8 cellular contexts compared by ENCODE assay signal in the genomic region with DNA sequence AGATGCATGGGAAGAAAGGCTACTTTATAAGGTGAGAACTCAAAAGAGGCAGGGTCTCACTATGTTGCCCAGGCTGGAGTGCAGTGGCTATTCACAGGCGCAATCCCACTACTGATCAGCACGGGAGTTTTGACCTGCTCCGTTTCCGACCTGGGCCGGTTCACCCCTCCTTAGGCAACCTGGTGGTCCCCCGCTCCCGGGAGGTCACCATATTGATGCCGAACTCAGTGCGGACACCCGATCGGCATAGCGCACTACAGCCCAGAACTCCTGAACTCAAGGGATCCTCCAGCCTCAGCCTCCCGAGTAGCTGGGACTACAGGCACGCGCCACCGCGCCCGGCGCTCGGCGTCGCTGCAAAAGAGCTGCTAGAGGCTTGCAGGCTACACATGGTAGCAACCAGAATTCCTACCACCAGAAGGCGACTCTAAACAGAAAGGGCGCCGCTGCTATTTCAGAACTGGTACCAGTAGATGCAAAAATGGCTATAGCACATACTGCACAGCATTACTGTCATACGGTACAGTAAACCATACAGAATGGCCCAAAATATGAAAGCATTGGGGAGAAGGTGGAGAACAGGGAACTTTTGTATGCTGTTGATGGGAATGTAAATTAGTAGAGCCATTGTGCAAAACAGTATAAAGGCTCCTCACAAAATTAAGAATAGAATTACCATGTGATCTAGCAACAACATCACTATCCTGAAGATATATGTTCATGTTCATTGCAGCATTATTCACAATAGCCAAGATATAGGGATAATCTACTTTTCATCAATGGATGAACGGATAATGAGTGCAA. TPM values are rescaled to one million over a fixed set of nuclear protein-coding genes. Genes with fewer than 3 reads are reported as not detected.
DNase-seq lines count a peak whose midpoint lies in the region; ATAC-seq and TF ChIP-seq lines count a peak whose summit lies in the region.

No MANE protein-coding gene starts in this region.

- ATAC-seq in GM21825 (IDR thresholded peaks at IDR 0.05; ENCODE audit: unreplicated experiment) (peak; percentile 38), WTC11 (peak; percentile 72), GM21360 (IDR thresholded peaks at IDR 0.05; ENCODE audit: unreplicated experiment) (no peak)

- peaks cover 37% of the 10 kb centered on the region for H3K4me1 ChIP-seq in CD4-positive, alpha-beta memory T cell (ENCODE audit: insufficient read depth, low read length)

- POLR2A ChIA-PET in CD4-positive, alpha-beta memory T cell (lab: Charles Lee; ENCODE audit: partially characterized antibody): interaction anchor here (0.6 to 7.0 kb wide), 23 partner anchors 11 to 678 kb away, joined by 3 to 245 read pairs (median 6); partner anchors contain the start of genes ARF6, DNAAF2, MGAT2 and RPL36AL
- POLR2A ChIA-PET in WTC11 (lab: Charles Lee): interaction anchor here (1.0 kb wide), 1 partner anchor 9 kb away, joined by 9 read pairs; no protein-coding TSS in a partner anchor

- H3K27me3 ChIP-seq in CD4-positive, alpha-beta memory T cell (ENCODE audit: insufficient read depth, low read length): no peaks in the 10 kb centered on the region

- intact Hi-C loops in CD4-positive, alpha-beta memory T cell (cut with micrococcal nuclease): loop anchor here (1.0 to 5.0 kb wide), 9 partner anchors 9 to 679 kb away; partner anchors contain the start of genes DMAC2L, DNAAF2, KLHDC1 and KLHDC2

- peak overlapping the region; percentile 91 to 98 (median 96) for H3K4me3 Mint-ChIP-seq in CD4-positive, alpha-beta memory T cell
- peak overlapping the region; percentile 95 for H3K4me3 Mint-ChIP-seq in WTC11

- H3K36me3 Mint-ChIP-seq in CD4-positive, alpha-beta memory T cell: peaks cover 15 to 30% of the 10 kb centered on the region in 2 donors
- peaks cover 23% of the 10 kb centered on the region for H3K36me3 Mint-ChIP-seq in WTC11

- H3K36me3 ChIP-seq in CD4-positive, alpha-beta memory T cell (ENCODE audit: insufficient read depth, low read length): peaks cover 4% of the 10 kb centered on the region

- H3K9me3 Mint-ChIP-seq in CD4-positive, alpha-beta memory T cell: no peaks in the 10 kb centered on the region
- H3K9me3 Mint-ChIP-seq in WTC11: no peaks in the 10 kb centered on the region

- TF ChIP-seq CTCF in WTC11 (IDR thresholded peaks at IDR 0.05) (peak; percentile 49), cardiac fibroblast (IDR thresholded peaks at IDR 0.05; ENCODE audit: low read depth, low read length) (peak; percentile 82)

- H3K27ac Mint-ChIP-seq in CD4-positive, alpha-beta memory T cell: peak overlapping the region; percentile 61 to 99 (median 97)
- H3K27ac Mint-ChIP-seq in WTC11: no peak overlapping the region; the same call in 1 of the 2 replicates

- H3K27ac ChIP-seq in CD4-positive, alpha-beta memory T cell (ENCODE audit: low read depth, low read length): peak overlapping the region; percentile 76

- CTCF ChIA-PET in CD4-positive, alpha-beta memory T cell (lab: Charles Lee; ENCODE audit: partially characterized antibody): interaction anchor here (0.7 to 13.1 kb wide), 28 partner anchors 11 to 941 kb away, joined by 3 to 277 read pairs (median 5); partner anchors contain the start of genes MAP4K5, RPS29 and VCPKMT
- CTCF ChIA-PET in WTC11 (lab: Charles Lee): interaction anchor here (0.6 to 2.7 kb wide), 14 partner anchors 8 to 458 kb away, joined by 3 to 86 read pairs (median 4); partner anchors contain the start of genes DMAC2L, DNAAF2, L2HGDH and MGAT2

- H3K4me1 Mint-ChIP-seq in CD4-positive, alpha-beta memory T cell: peaks cover 21 to 53% (median 37%) of the 10 kb centered on the region in 4 donors
- peaks cover 10% of the 10 kb centered on the region for H3K4me1 Mint-ChIP-seq in WTC11

- no peaks in the 10 kb centered on the region for H3K9me3 ChIP-seq in CD4-positive, alpha-beta memory T cell (ENCODE audit: control insufficient read depth in 1 of 2, low read length in 2 of 2)

- peak; percentile 69 to 82 (median 75) for DNase-seq in CD4-positive, alpha-beta memory T cell
- peak; percentile 84 for DNase-seq in NCI-H2196 (lab: John Stamatoyannopoulos, UW; ENCODE audit: unreplicated experiment)
- peak; percentile 80 for DNase-seq in WTC11 (ENCODE audit: low spot score)
- DNase-seq in cardiac fibroblast (ENCODE audit: low read depth in 2 of 2): peak; percentile 90 to 91
- DNase-seq in kidney glomerular epithelial cell (lab: John Stamatoyannopoulos, UW): peak; percentile 54
- DNase-seq in stimulated activated CD4-positive, alpha-beta T cell treated with anti-CD3 and anti-CD28 coated beads, Interleukin-12 subunit alpha, Interleukin-12 subunit beta, amount 100 ng/mL, for 48 hours (ENCODE audit: low read depth in 2 of 3, low spot score in 1 of 3): peak; percentile 65 to 66 (median 65)

- peak overlapping the region in 1 of 2 donors; percentile 83 for H3K4me3 ChIP-seq in CD4-positive, alpha-beta memory T cell (ENCODE audit: low read length in 2 of 2)
- H3K4me3 ChIP-seq in cardiac fibroblast (replicated peaks in 1 of 2; ENCODE audit: low read depth in 2 of 2, low read length in 2 of 2): peak overlapping the region in 1 of 2 donors; percentile 4

- H3K27me3 Mint-ChIP-seq in CD4-positive, alpha-beta memory T cell: no peaks in the 10 kb centered on the region
- H3K27me3 Mint-ChIP-seq in WTC11 (ENCODE audit: low read depth): no peaks in the 10 kb centered on the region

TF ChIP-seq in WTC11, 78 proteins besides CTCF, POLR2A, EP300 and RAD21 (continues in another document):
- TF ChIP-seq FOXK1 (CRISPR knock-in tag; IDR thresholded peaks at IDR 0.05) (0 out of 2 replicates have a peak, but pooled peaks have one; percentile 27), TEAD4 (CRISPR knock-in tag; IDR thresholded peaks at IDR 0.05) (peak; percentile 99), GABPB1 (CRISPR knock-in tag; IDR thresholded peaks at IDR 0.05) (0 out of 2 replicates have a peak, but pooled peaks have one; percentile 42), GTF2I (CRISPR knock-in tag; conservative IDR thresholded peaks at IDR 0.05) (peak; percentile 94), ZNF121 (CRISPR knock-in tag; IDR thresholded peaks at IDR 0.05) (peak; percentile 82; the same call in 1 of the 2 replicates), ZNF532 (CRISPR knock-in tag; IDR thresholded peaks at IDR 0.05; ENCODE audit: borderline replicate concordance) (no peak), TEAD1 (CRISPR knock-in tag; IDR thresholded peaks at IDR 0.05) (peak; percentile 100)
- TF ChIP-seq, protein P1, sequence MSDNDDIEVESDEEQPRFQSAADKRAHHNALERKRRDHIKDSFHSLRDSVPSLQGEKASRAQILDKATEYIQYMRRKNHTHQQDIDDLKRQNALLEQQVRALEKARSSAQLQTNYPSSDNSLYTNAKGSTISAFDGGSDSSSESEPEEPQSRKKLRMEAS (CRISPR knock-in tag; IDR thresholded peaks at IDR 0.05): peak; percentile 72; the same call in 1 of the 2 replicates
- TF ChIP-seq, protein P2, sequence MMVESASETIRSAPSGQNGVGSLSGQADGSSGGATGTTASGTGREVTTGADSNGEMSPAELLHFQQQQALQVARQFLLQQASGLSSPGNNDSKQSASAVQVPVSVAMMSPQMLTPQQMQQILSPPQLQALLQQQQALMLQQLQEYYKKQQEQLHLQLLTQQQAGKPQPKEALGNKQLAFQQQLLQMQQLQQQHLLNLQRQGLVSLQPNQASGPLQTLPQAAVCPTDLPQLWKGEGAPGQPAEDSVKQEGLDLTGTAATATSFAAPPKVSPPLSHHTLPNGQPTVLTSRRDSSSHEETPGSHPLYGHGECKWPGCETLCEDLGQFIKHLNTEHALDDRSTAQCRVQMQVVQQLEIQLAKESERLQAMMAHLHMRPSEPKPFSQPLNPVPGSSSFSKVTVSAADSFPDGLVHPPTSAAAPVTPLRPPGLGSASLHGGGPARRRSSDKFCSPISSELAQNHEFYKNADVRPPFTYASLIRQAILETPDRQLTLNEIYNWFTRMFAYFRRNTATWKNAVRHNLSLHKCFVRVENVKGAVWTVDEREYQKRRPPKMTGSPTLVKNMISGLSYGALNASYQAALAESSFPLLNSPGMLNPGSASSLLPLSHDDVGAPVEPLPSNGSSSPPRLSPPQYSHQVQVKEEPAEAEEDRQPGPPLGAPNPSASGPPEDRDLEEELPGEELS (CRISPR knock-in tag; IDR thresholded peaks at IDR 0.05): 0 out of 2 replicates have a peak, but pooled peaks have one; percentile 20

RNA-seq across cellular contexts. Expression of gene NEMF, which starts 1.2 kb away (rescaled TPM):
- 100 to 1,000 TPM; 104 to 112 TPM for total RNA-seq in CD4-positive, alpha-beta memory T cell
- 10 to 100 TPM; 20.4 to 51.6 TPM for polyA plus RNA-seq in CD4-positive, alpha-beta memory T cell
- total RNA-seq in WTC11 (2021): 50.1 to 51.2 TPM (median 50.1 TPM) in 3 replicates

RNA-seq across cellular contexts. Expression of gene ARF6, which starts 39.1 kb away (rescaled TPM):
- total RNA-seq in CD4-positive, alpha-beta memory T cell: 100 to 1,000 TPM; 116 to 124 TPM
- polyA plus RNA-seq in CD4-positive, alpha-beta memory T cell: 100 to 1,000 TPM; 157 to 164 TPM
- 50.9 to 55.9 TPM (median 51.9 TPM) in 3 replicates for total RNA-seq in WTC11 (2021)
